ENCODE assay signal across 22 cellular contexts in the genomic region with DNA sequence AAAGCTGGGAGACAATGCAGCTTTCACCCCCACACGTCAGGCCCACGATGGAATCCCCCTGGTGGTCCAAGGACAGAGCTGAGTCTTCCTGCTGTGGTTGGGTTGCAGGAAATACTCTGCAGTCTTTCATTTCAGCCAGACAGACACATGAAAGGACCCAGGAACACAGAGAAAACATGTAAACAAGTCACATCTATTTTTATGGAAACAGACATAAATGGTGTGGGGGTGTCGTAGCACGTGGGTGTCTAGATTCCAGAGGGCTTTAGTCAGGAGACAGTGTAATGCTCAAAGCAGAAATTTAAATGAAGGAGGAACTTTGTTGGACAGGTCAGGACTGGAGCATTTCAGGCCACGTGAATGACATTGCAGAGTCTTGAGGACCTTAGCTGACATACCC.
A peak's percentile ranks its signal among the peaks of the same experiment; 100 is the strongest.
DNase-seq lines count a peak whose midpoint lies in the region; ATAC-seq, FAIRE-seq and TF ChIP-seq lines count a peak whose summit lies in the region.
"Had no signal": no experiment of that assay in that cellular context is flagged by ENCODE, and none has a peak within 500 bp of the region (broad histone marks: within the 10 kb centered on the region; RNA-seq: fewer than 3 reads in every experiment).

No MANE protein-coding gene starts in this region.

- H3K4me1 ChIP-seq in BLaER1 (peaks cover 11% of the 10 kb centered on the region), mesenchymal stem cell (ENCODE audit: control insufficient read depth, insufficient read depth, low read depth, low read length) (no peaks in the 10 kb centered on the region)
- H3K4me1 ChIP-seq: gastroesophageal sphincter, parathyroid adenoma had no signal

- peak overlapping the region; percentile 15 for H2BK120ac ChIP-seq in mesenchymal stem cell (ENCODE audit: low read depth, low read length)

- no peak overlapping the region for H2AK5ac ChIP-seq in mesenchymal stem cell (ENCODE audit: low read length, severe bottlenecking)

- H4K8ac ChIP-seq in mesenchymal stem cell (ENCODE audit: low read length) = no peak overlapping the region

- H3K36me3 ChIP-seq in BLaER1 = no peaks in the 10 kb centered on the region
- no peaks in the 10 kb centered on the region for H3K36me3 ChIP-seq in mesenchymal stem cell (ENCODE audit: control insufficient read depth in 1 of 2, insufficient read depth in 2 of 2, low read depth in 1 of 2, low read length in 2 of 2)
- H3K36me3 ChIP-seq: breast epithelium, gastroesophageal sphincter, right lobe of liver had no signal

- H3K79me1 ChIP-seq in mesenchymal stem cell (replicated peaks; ENCODE audit: low read length, poor library complexity, severe bottlenecking) = no peaks in the 10 kb centered on the region

- H3K27me3 Mint-ChIP-seq in natural killer cell treated with Interleukin-12 subunit alpha and Interleukin-12 subunit beta and Interleukin-15 and Interleukin-18, amount 100 ng/mL, for 72 hours = no peaks in the 10 kb centered on the region
- H3K27me3 Mint-ChIP-seq: memory B cell had no signal

- H3K36me3 Mint-ChIP-seq in natural killer cell treated with Interleukin-12 subunit alpha and Interleukin-12 subunit beta and Interleukin-15 and Interleukin-18, amount 100 ng/mL, for 72 hours = no peaks in the 10 kb centered on the region
- H3K36me3 Mint-ChIP-seq: activated naive CD4-positive, alpha-beta T cell treated with anti-CD3 and anti-CD28 coated beads, Interleukin-2, amount 50 U/mL, for 72 hours; memory B cell had no signal

- no peaks in the 10 kb centered on the region for H3K9me3 Mint-ChIP-seq in natural killer cell treated with Interleukin-12 subunit alpha and Interleukin-12 subunit beta and Interleukin-15 and Interleukin-18, amount 100 ng/mL, for 72 hours

- no peak overlapping the region for H2BK5ac ChIP-seq in mesenchymal stem cell (ENCODE audit: low read depth, low read length, poor library complexity, severe bottlenecking)

- TF ChIP-seq CTCF in cardiac fibroblast (IDR thresholded peaks at IDR 0.05; ENCODE audit: low read depth, low read length) = peak; percentile 8

- H3K4me2 ChIP-seq in BLaER1 (peak overlapping the region; percentile 49), mesenchymal stem cell (ENCODE audit: low read length, poor library complexity, severe bottlenecking) (no peak overlapping the region)

- H3K4me1 Mint-ChIP-seq in natural killer cell treated with Interleukin-12 subunit alpha and Interleukin-12 subunit beta and Interleukin-15 and Interleukin-18, amount 100 ng/mL, for 72 hours (ENCODE audit: low read depth in 2 of 2) = no peaks in the 10 kb centered on the region
- H3K4me1 Mint-ChIP-seq: memory B cell; naive thymus-derived CD8-positive, alpha-beta T cell had no signal

- TF ChIP-seq POLR2A in GM12891 (IDR thresholded peaks at IDR 0.05; ENCODE audit: low read depth, low read length) = no peak

- H3K9ac ChIP-seq in BLaER1 (no peak overlapping the region), mesenchymal stem cell (ENCODE audit: low read length) (no peak overlapping the region)
- H3K9ac ChIP-seq: parathyroid adenoma had no signal

- H4K20me1 ChIP-seq in BLaER1 = no peaks in the 10 kb centered on the region

- H3K9me3 ChIP-seq in BLaER1 = 0 out of 2 replicates have a peak, but pooled peaks cover 6% of the 10 kb centered on the region
- H3K9me3 ChIP-seq in mesenchymal stem cell (ENCODE audit: control insufficient read depth, low read length) = peaks cover 11% of the 10 kb centered on the region
- H3K9me3 ChIP-seq: gastroesophageal sphincter, right lobe of liver had no signal

- H3K23ac ChIP-seq in mesenchymal stem cell (ENCODE audit: low read length in 2 of 2) = no peak overlapping the region

- H3K27ac ChIP-seq in BLaER1 (no peak overlapping the region), mesenchymal stem cell (ENCODE audit: low read length, poor library complexity, severe bottlenecking) (no peak overlapping the region)
- H3K27ac ChIP-seq: gastroesophageal sphincter, parathyroid adenoma, right lobe of liver had no signal

- H4K91ac ChIP-seq in mesenchymal stem cell (ENCODE audit: low read length) = no peak overlapping the region

- no peak overlapping the region for H2AFZ ChIP-seq in mesenchymal stem cell (ENCODE audit: low read depth, low read length)
- H2AFZ ChIP-seq: parathyroid adenoma had no signal

- DNase-seq in M059J (ENCODE audit: low read depth) = peak; percentile 30
- peak; percentile 13 to 59 for DNase-seq in cardiac fibroblast (ENCODE audit: low read depth in 2 of 2)
- peak; percentile 84 for DNase-seq in mesenchymal stem cell
- DNase-seq in natural killer cell treated with Interleukin-12 subunit alpha and Interleukin-12 subunit beta and Interleukin-15 and Interleukin-18, amount 100 ng/mL, for 72 hours (ENCODE audit: low spot score) = no peak
- no peak for DNase-seq in GM12891 (ENCODE audit: insufficient read length, low spot score)
- no peak for DNase-seq in COLO668 (lab: John Stamatoyannopoulos, UW; ENCODE audit: unreplicated experiment)
- no peak for DNase-seq in NCI-H1930 (lab: John Stamatoyannopoulos, UW)
- DNase-seq: ACHN; activated CD4-positive, alpha-beta T cell treated with anti-CD3 and anti-CD28 coated beads for 1 hour; DMS79; naive thymus-derived CD8-positive, alpha-beta T cell; NCI-H1417; NCI-H524; right lobe of liver; T-helper 9 cell had no signal

- 12% methylated on average over 5 of the region's 5 CpGs for WGBS in mesenchymal stem cell

- H3K4me3 ChIP-seq in BLaER1 (no peak overlapping the region), cardiac fibroblast (replicated peaks in 1 of 2; ENCODE audit: low read depth in 2 of 2, low read length in 2 of 2) (no peak overlapping the region), mesenchymal stem cell (ENCODE audit: insufficient read depth in 1 of 2, low read depth in 1 of 2, low read length in 2 of 2) (no peak overlapping the region)
- H3K4me3 ChIP-seq: breast epithelium, gastroesophageal sphincter, right lobe of liver had no signal

- H3K4ac ChIP-seq in mesenchymal stem cell (ENCODE audit: low read depth in 1 of 2, low read length in 2 of 2) = peak overlapping the region in 1 of 2 experiments; percentile 50

- FAIRE-seq in GM12891 (lab: Jason Lieb, UNC) = no peak

- H3K18ac ChIP-seq in mesenchymal stem cell (ENCODE audit: low read depth in 1 of 2, low read length in 2 of 2) = peak overlapping the region; percentile 80 to 84

- ATAC-seq in natural killer cell treated with Interleukin-12 subunit alpha and Interleukin-12 subunit beta and Interleukin-15 and Interleukin-18, amount 100 ng/mL, for 72 hours = no peak
- ATAC-seq: activated naive CD4-positive, alpha-beta T cell treated with anti-CD3 and anti-CD28 coated beads, Interleukin-2, amount 50 U/mL, for 72 hours; gastroesophageal sphincter; HCT116; naive thymus-derived CD8-positive, alpha-beta T cell; right lobe of liver had no signal

- H3K27ac Mint-ChIP-seq in natural killer cell treated with Interleukin-12 subunit alpha and Interleukin-12 subunit beta and Interleukin-15 and Interleukin-18, amount 100 ng/mL, for 72 hours = no peak overlapping the region
- H3K27ac Mint-ChIP-seq: activated naive CD4-positive, alpha-beta T cell treated with anti-CD3 and anti-CD28 coated beads, Interleukin-2, amount 50 U/mL, for 72 hours; memory B cell; naive thymus-derived CD8-positive, alpha-beta T cell had no signal

- no peak overlapping the region for H3K4me3 Mint-ChIP-seq in natural killer cell treated with Interleukin-12 subunit alpha and Interleukin-12 subunit beta and Interleukin-15 and Interleukin-18, amount 100 ng/mL, for 72 hours
- H3K4me3 Mint-ChIP-seq: memory B cell; naive thymus-derived CD8-positive, alpha-beta T cell had no signal

- H3K27me3 ChIP-seq in BLaER1 (no peaks in the 10 kb centered on the region), mesenchymal stem cell (ENCODE audit: control insufficient read depth in 1 of 2, insufficient read depth in 1 of 2, low read length in 2 of 2) (no peaks in the 10 kb centered on the region)
- H3K27me3 ChIP-seq: breast epithelium, gastroesophageal sphincter, right lobe of liver had no signal

- peak overlapping the region; percentile 53 to 67 for H2BK12ac ChIP-seq in mesenchymal stem cell (ENCODE audit: low read length in 2 of 2)

- no peak overlapping the region for H2BK15ac ChIP-seq in mesenchymal stem cell (ENCODE audit: low read depth, poor library complexity, severe bottlenecking)

- H3K14ac ChIP-seq in mesenchymal stem cell (ENCODE audit: low read length in 2 of 2) = peak overlapping the region in 1 of 2 experiments; percentile 22

TF ChIP-seq in GM12891, 5 proteins besides CTCF, POLR2A, EP300 and RAD21:
- no peak for TF ChIP-seq POU2F2 (IDR thresholded peaks at IDR 0.05; ENCODE audit: low read depth, low read length)
- no peak for TF ChIP-seq SPI1 (IDR thresholded peaks at IDR 0.05; ENCODE audit: low read depth, low read length)
- TF ChIP-seq PAX5 (IDR thresholded peaks at IDR 0.05; ENCODE audit: insufficient read depth, low read length, severe bottlenecking) = no peak
- TF ChIP-seq POLR2AphosphoS5 (IDR thresholded peaks at IDR 0.05; ENCODE audit: low read depth, low read length) = no peak
- TF ChIP-seq TAF1 (IDR thresholded peaks at IDR 0.05; ENCODE audit: low read depth, low read length) = no peak

Comparison
In these comparisons a context has a peak if more than half of its experiments do, and no peak if none do; other contexts are left out.
1. DNase-seq: peak in M059J (single experiment), cardiac fibroblast (2 of 2) and mesenchymal stem cell (single experiment); none in natural killer cell treated with Interleukin-12 subunit alpha and Interleukin-12 subunit beta and Interleukin-15 and Interleukin-18, amount 100 ng/mL, for 72 hours (single experiment), GM12891 (single experiment), COLO668 (single experiment) and NCI-H1930 (0 of 2).